ENCODE assay signal across 13 cellular contexts in genomic region chr1:218874313-218874712, GRCh38.
A peak's percentile ranks its signal among the peaks of the same experiment; 100 is the strongest.
DNase-seq lines count a peak whose midpoint lies in the region; ATAC-seq and TF ChIP-seq lines count a peak whose summit lies in the region.
"Had no signal": no experiment of that assay in that cellular context is flagged by ENCODE, and none has a peak within 500 bp of the region (broad histone marks: within the 10 kb centered on the region; RNA-seq: fewer than 3 reads in every experiment).

No MANE protein-coding gene starts in this region.

- peaks cover 2% of the 10 kb centered on the region for H3K27me3 Mint-ChIP-seq in activated naive CD8-positive, alpha-beta T cell treated with anti-CD3 and anti-CD28 coated beads, Interleukin-2, amount 50 U/mL, for 24 hours
- no peaks in the 10 kb centered on the region for H3K27me3 Mint-ChIP-seq in activated naive CD8-positive, alpha-beta T cell treated with anti-CD3 and anti-CD28 coated beads for 36 hours
- peaks cover 2% of the 10 kb centered on the region for H3K27me3 Mint-ChIP-seq in endothelial cell (ENCODE audit: unreplicated experiment)
- H3K27me3 Mint-ChIP-seq in effector memory CD8-positive, alpha-beta T cell, result no peaks in the 10 kb centered on the region

- H3K4me3 ChIP-seq in upper lobe of right lung, result no peak overlapping the region
- H3K4me3 ChIP-seq in effector memory CD4-positive, alpha-beta T cell (ENCODE audit: insufficient read depth, low read depth, low read length, poor library complexity, severe bottlenecking), result no peak overlapping the region
- H3K4me3 ChIP-seq: colonic mucosa, K562 had no signal

- H3K4me1 ChIP-seq in upper lobe of right lung, result no peaks in the 10 kb centered on the region
- H3K4me1 ChIP-seq in effector memory CD4-positive, alpha-beta T cell (ENCODE audit: control insufficient read depth, insufficient read depth, low read length, poor library complexity, severe bottlenecking), result no peaks in the 10 kb centered on the region
- H3K4me1 ChIP-seq: colonic mucosa had no signal

- no peaks in the 10 kb centered on the region for H3K36me3 Mint-ChIP-seq in activated naive CD8-positive, alpha-beta T cell treated with anti-CD3 and anti-CD28 coated beads, Interleukin-2, amount 50 U/mL, for 24 hours (ENCODE audit: low read depth)
- no peaks in the 10 kb centered on the region for H3K36me3 Mint-ChIP-seq in activated naive CD8-positive, alpha-beta T cell treated with anti-CD3 and anti-CD28 coated beads for 36 hours
- H3K36me3 Mint-ChIP-seq in endothelial cell (ENCODE audit: low read depth, unreplicated experiment), result no peaks in the 10 kb centered on the region
- no peaks in the 10 kb centered on the region for H3K36me3 Mint-ChIP-seq in effector memory CD8-positive, alpha-beta T cell (ENCODE audit: insufficient read depth)

- intact Hi-C loops in upper lobe of right lung (cut with DNase I), result no loop called here

- no peak for DNase-seq in activated naive CD8-positive, alpha-beta T cell treated with anti-CD3 and anti-CD28 coated beads, Interleukin-2, amount 50 U/mL, for 24 hours
- DNase-seq in activated naive CD8-positive, alpha-beta T cell treated with anti-CD3 and anti-CD28 coated beads for 36 hours, result no peak
- DNase-seq in NOMO-1 treated with dmso at 0.1 percent for 144 hours (lab: John Stamatoyannopoulos, UW; ENCODE audit: unreplicated experiment) (peak; percentile 85), endothelial cell (ENCODE audit: low spot score) (no peak), upper lobe of right lung (no peak)
- DNase-seq in effector memory CD8-positive, alpha-beta T cell, result no peak
- DNase-seq in effector memory CD4-positive, alpha-beta T cell, result no peak
- DNase-seq: ACHN; activated T-cell treated with anti-CD3 and anti-CD28 coated beads, Interleukin-2, amount 50 U/mL, for 48 hours; colonic mucosa; NCI-H748 treated with DMSO at 0.1 percent for 48 hours had no signal

- H3K9me3 ChIP-seq in upper lobe of right lung, result no peaks in the 10 kb centered on the region
- H3K9me3 ChIP-seq in effector memory CD4-positive, alpha-beta T cell (ENCODE audit: control insufficient read depth, low read length), result no peaks in the 10 kb centered on the region
- H3K9me3 ChIP-seq: colonic mucosa had no signal

- H3K4me3 Mint-ChIP-seq in activated naive CD8-positive, alpha-beta T cell treated with anti-CD3 and anti-CD28 coated beads, Interleukin-2, amount 50 U/mL, for 24 hours, result no peak overlapping the region
- no peak overlapping the region for H3K4me3 Mint-ChIP-seq in activated naive CD8-positive, alpha-beta T cell treated with anti-CD3 and anti-CD28 coated beads for 36 hours
- no peak overlapping the region for H3K4me3 Mint-ChIP-seq in endothelial cell (ENCODE audit: unreplicated experiment)
- H3K4me3 Mint-ChIP-seq in effector memory CD8-positive, alpha-beta T cell, result no peak overlapping the region

- H3K36me3 ChIP-seq in upper lobe of right lung, result no peaks in the 10 kb centered on the region
- H3K36me3 ChIP-seq in effector memory CD4-positive, alpha-beta T cell (ENCODE audit: control insufficient read depth, insufficient read depth, low read length), result no peaks in the 10 kb centered on the region
- H3K36me3 ChIP-seq: colonic mucosa had no signal

- H3K27me3 ChIP-seq in upper lobe of right lung, result no peaks in the 10 kb centered on the region
- no peaks in the 10 kb centered on the region for H3K27me3 ChIP-seq in effector memory CD4-positive, alpha-beta T cell (replicated peaks; ENCODE audit: control insufficient read depth, insufficient read depth, low read length, poor library complexity, severe bottlenecking)
- H3K27me3 ChIP-seq: colonic mucosa had no signal

- H3K27ac ChIP-seq in upper lobe of right lung, result no peak overlapping the region
- H3K27ac ChIP-seq in effector memory CD4-positive, alpha-beta T cell (ENCODE audit: insufficient read depth, low read length, poor library complexity, severe bottlenecking), result no peak overlapping the region
- H3K27ac ChIP-seq: colonic mucosa had no signal

- H3K27ac Mint-ChIP-seq in activated naive CD8-positive, alpha-beta T cell treated with anti-CD3 and anti-CD28 coated beads, Interleukin-2, amount 50 U/mL, for 24 hours, result no peak overlapping the region
- no peak overlapping the region for H3K27ac Mint-ChIP-seq in activated naive CD8-positive, alpha-beta T cell treated with anti-CD3 and anti-CD28 coated beads for 36 hours
- H3K27ac Mint-ChIP-seq in endothelial cell (ENCODE audit: unreplicated experiment), result peak overlapping the region; percentile 45
- no peak overlapping the region for H3K27ac Mint-ChIP-seq in effector memory CD8-positive, alpha-beta T cell

- H3K4me1 Mint-ChIP-seq in activated naive CD8-positive, alpha-beta T cell treated with anti-CD3 and anti-CD28 coated beads, Interleukin-2, amount 50 U/mL, for 24 hours, result no peaks in the 10 kb centered on the region
- H3K4me1 Mint-ChIP-seq in activated naive CD8-positive, alpha-beta T cell treated with anti-CD3 and anti-CD28 coated beads for 36 hours, result no peaks in the 10 kb centered on the region
- H3K4me1 Mint-ChIP-seq in endothelial cell (ENCODE audit: unreplicated experiment), result peaks cover 5% of the 10 kb centered on the region
- no peaks in the 10 kb centered on the region for H3K4me1 Mint-ChIP-seq in effector memory CD8-positive, alpha-beta T cell (ENCODE audit: low read depth in 2 of 2)

- TF ChIP-seq CTCF in endothelial cell (IDR thresholded peaks at IDR 0.05; ENCODE audit: unreplicated experiment) (no peak), upper lobe of right lung (IDR thresholded peaks at IDR 0.05) (no peak)

- peaks cover 2% of the 10 kb centered on the region for H3K9me3 Mint-ChIP-seq in activated naive CD8-positive, alpha-beta T cell treated with anti-CD3 and anti-CD28 coated beads, Interleukin-2, amount 50 U/mL, for 24 hours
- no peaks in the 10 kb centered on the region for H3K9me3 Mint-ChIP-seq in activated naive CD8-positive, alpha-beta T cell treated with anti-CD3 and anti-CD28 coated beads for 36 hours
- no peaks in the 10 kb centered on the region for H3K9me3 Mint-ChIP-seq in endothelial cell (ENCODE audit: unreplicated experiment)
- H3K9me3 Mint-ChIP-seq in effector memory CD8-positive, alpha-beta T cell, result peaks cover 2 to 8% of the 10 kb centered on the region in 2 donors

- peak; percentile 46 for ATAC-seq in activated naive CD8-positive, alpha-beta T cell treated with anti-CD3 and anti-CD28 coated beads, Interleukin-2, amount 50 U/mL, for 24 hours
- peak; percentile 39 for ATAC-seq in upper lobe of right lung
- ATAC-seq in effector memory CD8-positive, alpha-beta T cell (replicated peaks), result no peak
- no peak for ATAC-seq in GM19324 (IDR thresholded peaks at IDR 0.05; ENCODE audit: low FRiP score, unreplicated experiment)
- ATAC-seq: K562 had no signal

Comparison
In these comparisons a context has a peak if more than half of its experiments do, and no peak if none do; other contexts are left out.
1. ATAC-seq: peak in activated naive CD8-positive, alpha-beta T cell treated with anti-CD3 and anti-CD28 coated beads, Interleukin-2, amount 50 U/mL, for 24 hours (single experiment) and upper lobe of right lung (single experiment); none in effector memory CD8-positive, alpha-beta T cell (single experiment) and GM19324 (single experiment).